In genomic region chr1:171081994-171082295, GRCh38 we compare ENCODE assay signal across 15 cellular contexts. TPM values are rescaled to one million over a fixed set of nuclear protein-coding genes. Genes with fewer than 3 reads are reported as not detected.
DNase-seq lines count a peak whose midpoint lies in the region; ATAC-seq and TF ChIP-seq lines count a peak whose summit lies in the region.
"Had no signal": no experiment of that assay in that cellular context is flagged by ENCODE, and none has a peak within 500 bp of the region (broad histone marks: within the 10 kb centered on the region; RNA-seq: fewer than 3 reads in every experiment).

No MANE protein-coding gene starts in this region.

- H2AFZ ChIP-seq in OCI-LY3 (ENCODE audit: low read depth, low read length): no peak overlapping the region; the same call in 1 of the 2 replicates

- H3K4me2 ChIP-seq in OCI-LY3 (ENCODE audit: low read length): peak overlapping the region; percentile 35

- intact Hi-C loops in right lobe of liver (cut with DNase I) (no loop called here), stomach (cut with DNase I; ENCODE audit: low total_unique reads) (loop anchor here (5.0 kb wide), 1 partner anchor 150 kb away; no protein-coding TSS in a partner anchor)

- H3K79me2 ChIP-seq in OCI-LY3 (ENCODE audit: low read length): no peaks in the 10 kb centered on the region

- WGBS in right lobe of liver (ENCODE audit: insufficient coverage, low coverage, low lambda C conversion rate, missing lambda C conversion rate): 15% methylated on average over 3 of the region's 3 CpGs
- 55 to 73% (median 65%) methylated on average over 3 of the region's 3 CpGs for WGBS in stomach, 5 donors

- H3K27me3 ChIP-seq in OCI-LY3 (ENCODE audit: low read depth, low read length) (no peaks in the 10 kb centered on the region), right lobe of liver (no peaks in the 10 kb centered on the region), stomach (no peaks in the 10 kb centered on the region)

- H3K9ac ChIP-seq in OCI-LY3 (ENCODE audit: low read length): peak overlapping the region; percentile 6; the same call in 1 of the 2 replicates

- H4K20me1 ChIP-seq in OCI-LY3 (ENCODE audit: insufficient read depth, low read length): no peaks in the 10 kb centered on the region

- no peaks in the 10 kb centered on the region for H3K9me3 ChIP-seq in OCI-LY3 (ENCODE audit: insufficient read depth, low read length)
- H3K9me3 ChIP-seq in right lobe of liver: no peaks in the 10 kb centered on the region
- H3K9me3 ChIP-seq in stomach: no peaks in the 10 kb centered on the region

- peaks cover 15% of the 10 kb centered on the region for H3K4me1 ChIP-seq in OCI-LY3 (ENCODE audit: low read length)
- H3K4me1 ChIP-seq in right lobe of liver: peaks cover 0 to 51% (median 13%) of the 10 kb centered on the region in 4 donors
- peaks cover 0 to 20% (median 11%) of the 10 kb centered on the region in 4 donors for H3K4me1 ChIP-seq in stomach

- TF ChIP-seq CTCF in OCI-LY3 (IDR thresholded peaks at IDR 0.05; ENCODE audit: low read depth, low read length) (no peak), right lobe of liver (IDR thresholded peaks at IDR 0.05) (no peak), stomach (IDR thresholded peaks at IDR 0.05) (no peak)

- TF ChIP-seq EP300 in stomach (IDR thresholded peaks at IDR 0.05): no peak

- ATAC-seq in right lobe of liver (no peak), HG03139 (IDR thresholded peaks at IDR 0.05; ENCODE audit: unreplicated experiment) (no peak)
- ATAC-seq: natural killer cell, T-helper 17 cell, WTC11 had no signal

- H3K4me3 ChIP-seq in OCI-LY3 (ENCODE audit: low read length) (peak overlapping the region; percentile 12), right lobe of liver (peak overlapping the region in 1 of 3 donors; percentile 4), stomach (peak overlapping the region in 1 of 4 donors; percentile 17)

- TF ChIP-seq POLR2A in right lobe of liver (IDR thresholded peaks at IDR 0.05) (no peak), stomach (IDR thresholded peaks at IDR 0.05) (no peak)

- DNase-seq in right lobe of liver (no peak), stomach (no peak), SKM-1 (lab: John Stamatoyannopoulos, UW; ENCODE audit: unreplicated experiment) (no peak), cortex of kidney (lab: John Stamatoyannopoulos, UW) (no peak)
- no peak for DNase-seq in activated naive CD4-positive, alpha-beta T cell treated with anti-CD3 and anti-CD28 coated beads, Interleukin-2, amount 50 U/mL, for 16 hours
- DNase-seq: natural killer cell, NCI-H1694, NCI-H226, SHP77, T-helper 17 cell had no signal

- no peaks in the 10 kb centered on the region for H3K36me3 ChIP-seq in OCI-LY3 (replicated peaks; ENCODE audit: low read depth, low read length)
- no peaks in the 10 kb centered on the region for H3K36me3 ChIP-seq in right lobe of liver
- H3K36me3 ChIP-seq in stomach: no peaks in the 10 kb centered on the region

- H3K27ac ChIP-seq in OCI-LY3 (ENCODE audit: low read length) (peak overlapping the region; percentile 54), cingulate gyrus (ENCODE audit: low read depth, low read length) (peak overlapping the region; percentile 81), right lobe of liver (peak overlapping the region; percentile 3 to 79 (median 78)), stomach (peak overlapping the region in 3 of 5 donors; percentile 28 to 69 (median 67))

RNA-seq across cellular contexts. Expression of gene FMO3, which starts 8.8 kb away (rescaled TPM):
- 100 to 1,000 TPM; 107 to 428 (median 326) TPM for total RNA-seq in right lobe of liver
- total RNA-seq in stomach: 1 to 10 TPM in 4 of 5 donors, under 1 TPM in 1; 0.55 to 2.3 (median 1.8) TPM
- 1 to 10 TPM; 1.2 to 7.0 (median 3.8) TPM for polyA plus RNA-seq in stomach
- total RNA-seq: dermis blood vessel endothelial cell, natural killer cell, T-helper 17 cell, WTC11 had no signal

Comparison
In these comparisons a context has a peak if more than half of its experiments do, and no peak if none do; other contexts are left out.
1. RNA of gene FMO3, which starts 8.8 kb away (total RNA-seq): 107 to 428 TPM in right lobe of liver; 0.55 to 2.3 TPM in stomach; every median in the first group is over 10 times any median in the second.
2. Peak in every context shown above with its lines, with median percentiles within 50 percentile points of each other: H3K27ac ChIP-seq.